Comparison of ENCODE assay signal across 14 cellular contexts in genomic region chr11:8603696-8604077, GRCh38. TPM values are rescaled to one million over a fixed set of nuclear protein-coding genes. Genes with fewer than 3 reads are reported as not detected.
DNase-seq lines count a peak whose midpoint lies in the region; ATAC-seq and TF ChIP-seq lines count a peak whose summit lies in the region.
"Had no signal": no experiment of that assay in that cellular context is flagged by ENCODE, and none has a peak within 500 bp of the region (broad histone marks: within the 10 kb centered on the region; RNA-seq: fewer than 3 reads in every experiment).

No MANE protein-coding gene starts in this region.

- no peak overlapping the region for H3K4me3 Mint-ChIP-seq in chondrocyte (ENCODE audit: unreplicated experiment)
- H3K4me3 Mint-ChIP-seq in glutamatergic neuron (ENCODE audit: unreplicated experiment), result no peak overlapping the region
- H3K4me3 Mint-ChIP-seq: activated naive CD8-positive, alpha-beta T cell treated with anti-CD3 and anti-CD28 coated beads, Interleukin-2, amount 10 ng/mL, durations not matched to agents 7 days and 5 days; neural crest cell had no signal

- H3K4me3 ChIP-seq in AG04450 (ENCODE audit: low read depth, low read length) (no peak overlapping the region), WERI-Rb-1 (ENCODE audit: low read depth, low read length) (no peak overlapping the region)
- H3K4me3 ChIP-seq: esophagus muscularis mucosa, SK-N-MC had no signal

- no peaks in the 10 kb centered on the region for H3K27me3 ChIP-seq in AG04450 (ENCODE audit: control insufficient read depth, insufficient read depth, low read length)
- no peaks in the 10 kb centered on the region for H3K27me3 ChIP-seq in WERI-Rb-1 (ENCODE audit: insufficient read depth, low read depth, severe bottlenecking)
- H3K27me3 ChIP-seq: esophagus muscularis mucosa had no signal

- H3K27me3 Mint-ChIP-seq in chondrocyte (ENCODE audit: low read depth), result no peaks in the 10 kb centered on the region
- H3K27me3 Mint-ChIP-seq in glutamatergic neuron (ENCODE audit: unreplicated experiment), result peaks cover 2% of the 10 kb centered on the region

- POLR2A ChIA-PET in AG04450 (lab: Yijun Ruan, JAX), result interaction anchor here (1.0 to 1.4 kb wide), 3 partner anchors 28 to 79 kb away, joined by 3 to 10 read pairs (median 5); partner anchors contain the start of genes RPL27A and TRIM66

- peaks cover 28% of the 10 kb centered on the region for H3K4me1 Mint-ChIP-seq in chondrocyte (ENCODE audit: low read depth)
- no peaks in the 10 kb centered on the region for H3K4me1 Mint-ChIP-seq in glutamatergic neuron (ENCODE audit: low read depth, unreplicated experiment)
- H3K4me1 Mint-ChIP-seq: neural crest cell had no signal

- H3K36me3 ChIP-seq in WERI-Rb-1, result no peaks in the 10 kb centered on the region
- H3K36me3 ChIP-seq: esophagus muscularis mucosa had no signal

- peak overlapping the region; percentile 75 for H3K27ac Mint-ChIP-seq in chondrocyte (ENCODE audit: unreplicated experiment)
- no peak overlapping the region for H3K27ac Mint-ChIP-seq in glutamatergic neuron (ENCODE audit: unreplicated experiment)
- H3K27ac Mint-ChIP-seq: activated naive CD8-positive, alpha-beta T cell treated with anti-CD3 and anti-CD28 coated beads, Interleukin-2, amount 10 ng/mL, durations not matched to agents 7 days and 5 days had no signal

- H3K9me3 ChIP-seq in AG04450 (ENCODE audit: control insufficient read depth, insufficient read depth, low read length) (no peaks in the 10 kb centered on the region), WERI-Rb-1 (ENCODE audit: severe bottlenecking) (no peaks in the 10 kb centered on the region)
- H3K9me3 ChIP-seq: esophagus muscularis mucosa had no signal

- H3K36me3 Mint-ChIP-seq in chondrocyte (ENCODE audit: low read depth), result no peaks in the 10 kb centered on the region
- H3K36me3 Mint-ChIP-seq in glutamatergic neuron (ENCODE audit: unreplicated experiment), result no peaks in the 10 kb centered on the region
- H3K36me3 Mint-ChIP-seq: activated naive CD8-positive, alpha-beta T cell treated with anti-CD3 and anti-CD28 coated beads, Interleukin-2, amount 10 ng/mL, durations not matched to agents 7 days and 5 days had no signal

- H3K27ac ChIP-seq in AG04450 (ENCODE audit: low read depth, low read length), result peak overlapping the region; percentile 69
- H3K27ac ChIP-seq in WERI-Rb-1, result no peak overlapping the region
- H3K27ac ChIP-seq: SK-N-MC had no signal

- CTCF ChIA-PET in AG04450 (lab: Charles Lee), result interaction anchor here (0.6 kb wide), 1 partner anchor 62 kb away, joined by 4 read pairs; no protein-coding TSS in a partner anchor

- H3K9me3 Mint-ChIP-seq in chondrocyte (ENCODE audit: low read depth), result no peaks in the 10 kb centered on the region
- no peaks in the 10 kb centered on the region for H3K9me3 Mint-ChIP-seq in glutamatergic neuron (ENCODE audit: unreplicated experiment)
- H3K9me3 Mint-ChIP-seq: activated naive CD8-positive, alpha-beta T cell treated with anti-CD3 and anti-CD28 coated beads, Interleukin-2, amount 10 ng/mL, durations not matched to agents 7 days and 5 days; neural crest cell had no signal

- ATAC-seq in GM19395 (IDR thresholded peaks at IDR 0.05; ENCODE audit: unreplicated experiment) (peak; percentile 32), HG03565 (IDR thresholded peaks at IDR 0.05; ENCODE audit: unreplicated experiment) (peak; percentile 9)

- TF ChIP-seq CTCF in AG04450 (IDR thresholded peaks at IDR 0.05; ENCODE audit: low read depth, low read length), result no peak
- no peak for TF ChIP-seq CTCF in chondrocyte (IDR thresholded peaks at IDR 0.05)
- no peak for TF ChIP-seq CTCF in glutamatergic neuron (IDR thresholded peaks at IDR 0.05; ENCODE audit: partially characterized antibody, unreplicated experiment)
- TF ChIP-seq CTCF in WERI-Rb-1 (IDR thresholded peaks at IDR 0.05; ENCODE audit: low read depth, low read length), result no peak

- DNase-seq in AG04450 (ENCODE audit: low read depth, low spot score), result no peak
- DNase-seq in chondrocyte (ENCODE audit: low spot score), result no peak
- no peak for DNase-seq in glutamatergic neuron
- no peak for DNase-seq in medulla oblongata (ENCODE audit: extremely low spot score)
- DNase-seq in NCI-H1048 (lab: John Stamatoyannopoulos, UW), result no peak
- DNase-seq in WERI-Rb-1, result no peak
- DNase-seq: midbrain, substantia nigra had no signal

RNA-seq across cellular contexts. Expression of gene STK33, which starts 9.7 kb away (rescaled TPM):
- polyA plus RNA-seq in AG04450 (2011; rRNA removed), result 5.9 and 8.3 TPM in 2 replicates
- polyA minus RNA-seq in AG04450 (2011; rRNA and poly(A)+ RNA removed), result 2.4 and 4.1 TPM in 2 replicates
- total RNA-seq in chondrocyte, result 3.0 to 4.5 TPM (median 3.4 TPM) in 3 replicates
- 8.5 TPM for total RNA-seq in glutamatergic neuron (ENCODE audit: unreplicated experiment)
